In the genomic region with DNA sequence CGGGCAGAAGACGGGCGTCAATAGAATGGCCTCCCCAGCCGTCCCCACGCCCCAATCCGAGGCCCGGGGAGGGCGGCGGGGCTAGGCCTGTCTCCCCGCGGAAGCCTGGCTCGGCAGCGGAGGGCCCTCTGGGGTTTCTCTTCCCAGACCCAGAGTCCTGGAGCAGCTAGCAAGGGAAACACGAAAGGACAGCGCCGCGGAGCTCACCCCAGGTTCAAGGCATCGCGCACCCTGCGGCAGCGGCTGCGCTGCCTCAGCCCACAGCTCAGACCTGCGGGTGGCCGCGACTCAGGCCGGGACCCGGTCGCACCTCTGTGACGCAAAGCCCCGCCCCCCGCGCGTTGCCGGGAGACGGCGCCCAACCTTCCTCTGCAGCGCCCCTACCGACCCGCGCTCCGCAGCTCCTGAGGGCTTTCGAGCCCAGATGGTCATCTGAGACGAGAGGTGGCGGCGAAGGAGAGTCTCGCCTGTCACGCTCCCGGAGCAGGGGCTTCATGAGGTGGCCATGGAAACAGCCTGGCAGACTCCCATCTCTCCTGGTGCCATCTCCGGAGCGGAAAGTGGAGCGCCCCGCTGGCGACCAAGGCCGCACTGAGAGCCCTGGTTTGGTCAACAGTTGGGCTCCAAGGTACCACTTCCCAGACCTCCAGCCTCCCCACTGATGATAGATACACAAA, we compare ENCODE assay signal across 8 cellular contexts. TPM values are rescaled to one million over a fixed set of nuclear protein-coding genes. Genes with fewer than 3 reads are reported as not detected.
DNase-seq lines count a peak whose midpoint lies in the region; ATAC-seq and TF ChIP-seq lines count a peak whose summit lies in the region.

A gene with protein sequence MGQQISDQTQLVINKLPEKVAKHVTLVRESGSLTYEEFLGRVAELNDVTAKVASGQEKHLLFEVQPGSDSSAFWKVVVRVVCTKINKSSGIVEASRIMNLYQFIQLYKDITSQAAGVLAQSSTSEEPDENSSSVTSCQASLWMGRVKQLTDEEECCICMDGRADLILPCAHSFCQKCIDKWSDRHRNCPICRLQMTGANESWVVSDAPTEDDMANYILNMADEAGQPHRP (minus strand): TSS at position 273 of the 677 bp plus-strand sequence. CDS start 7,029 bp downstream, outside the sequence.

- H3K36me3 Mint-ChIP-seq in T-helper 1 cell treated with Interleukin-12 subunit alpha and Interleukin-12 subunit beta and Interleukin-4 antibody, amounts not matched to agents 30 μg/mL and 1 μg/mL, for 36 hours (ENCODE audit: low read depth) = no peaks in the 10 kb centered on the region

- H3K27me3 ChIP-seq in right atrium auricular region (no peaks in the 10 kb centered on the region), vagina (no peaks in the 10 kb centered on the region)

- DNase-seq in GM13976 (ENCODE audit: low spot score) (peak; percentile 98), NCI-H1436 treated with DMSO at 0.1 percent for 48 hours (lab: John Stamatoyannopoulos, UW) (peak; percentile 57), right atrium auricular region (ENCODE audit: low spot score) (peak; percentile 94), putamen (ENCODE audit: low spot score) (peak; percentile 90), vagina (ENCODE audit: extremely low spot score in 2 of 2) (peak in 1 of 2 donors; percentile 92)

- H3K27ac ChIP-seq in angular gyrus (ENCODE audit: low read depth, low read length) = peak within 1 kb of the TSS; percentile 88
- H3K27ac ChIP-seq in right atrium auricular region = peak within 1 kb of the TSS; percentile 88 to 92
- peak within 1 kb of the TSS; percentile 97 for H3K27ac ChIP-seq in vagina

- H3K36me3 ChIP-seq in right atrium auricular region = no peaks in the 10 kb centered on the region
- H3K36me3 ChIP-seq in vagina = no peaks in the 10 kb centered on the region

- peak; percentile 98 for ATAC-seq in HG02852 (IDR thresholded peaks at IDR 0.05; ENCODE audit: unreplicated experiment)

- peak within 1 kb of the TSS; percentile 80 to 91 for H3K4me3 ChIP-seq in right atrium auricular region
- peak within 1 kb of the TSS; percentile 60 to 97 for H3K4me3 ChIP-seq in vagina

- in situ Hi-C loops in GM13976 (cut with MboI; ENCODE audit: low sequenced_read_pairs, unreplicated experiment) = no loop called here

- H3K9me3 ChIP-seq in right atrium auricular region (no peaks in the 10 kb centered on the region), vagina (no peaks in the 10 kb centered on the region)

- peak within 1 kb of the TSS; percentile 76 for H3K27ac Mint-ChIP-seq in T-helper 1 cell treated with Interleukin-12 subunit alpha and Interleukin-12 subunit beta and Interleukin-4 antibody, amounts not matched to agents 30 μg/mL and 1 μg/mL, for 36 hours

- peaks cover 25% of the 10 kb centered on the region for H3K4me1 Mint-ChIP-seq in T-helper 1 cell treated with Interleukin-12 subunit alpha and Interleukin-12 subunit beta and Interleukin-4 antibody, amounts not matched to agents 30 μg/mL and 1 μg/mL, for 36 hours (ENCODE audit: low read depth)

- no peaks in the 10 kb centered on the region for H3K27me3 Mint-ChIP-seq in T-helper 1 cell treated with Interleukin-12 subunit alpha and Interleukin-12 subunit beta and Interleukin-4 antibody, amounts not matched to agents 30 μg/mL and 1 μg/mL, for 36 hours (ENCODE audit: low read depth)

- peak within 1 kb of the TSS; percentile 88 for H3K4me3 Mint-ChIP-seq in T-helper 1 cell treated with Interleukin-12 subunit alpha and Interleukin-12 subunit beta and Interleukin-4 antibody, amounts not matched to agents 30 μg/mL and 1 μg/mL, for 36 hours

- TF ChIP-seq POLR2A in vagina (IDR thresholded peaks at IDR 0.05) = peak in 1 of 2 donors; percentile 90

- H3K4me1 ChIP-seq in right atrium auricular region (peaks cover 0 to 14% of the 10 kb centered on the region in 2 donors), vagina (peaks cover 18% of the 10 kb centered on the region)

- intact Hi-C loops in vagina (cut with DNase I) = no loop called here

- no peaks in the 10 kb centered on the region for H3K9me3 Mint-ChIP-seq in T-helper 1 cell treated with Interleukin-12 subunit alpha and Interleukin-12 subunit beta and Interleukin-4 antibody, amounts not matched to agents 30 μg/mL and 1 μg/mL, for 36 hours

- TF ChIP-seq CTCF in GM13976 (IDR thresholded peaks at IDR 0.05; ENCODE audit: borderline replicate concordance, control extremely low read depth, extremely low read depth, insufficient read depth, missing control alignments) (peak; percentile 92), right atrium auricular region (IDR thresholded peaks at IDR 0.05) (peak; percentile 63 to 83), vagina (IDR thresholded peaks at IDR 0.05) (peak; percentile 58 to 72 (median 68))

RNA-seq across cellular contexts. Expression of the gene that starts here (rescaled TPM):
- total RNA-seq in right atrium auricular region (10 to 100 TPM; 22.9 to 29.8 TPM), vagina (19.2 TPM)
